Comparison of ENCODE assay signal across 8 cellular contexts in the genomic region with DNA sequence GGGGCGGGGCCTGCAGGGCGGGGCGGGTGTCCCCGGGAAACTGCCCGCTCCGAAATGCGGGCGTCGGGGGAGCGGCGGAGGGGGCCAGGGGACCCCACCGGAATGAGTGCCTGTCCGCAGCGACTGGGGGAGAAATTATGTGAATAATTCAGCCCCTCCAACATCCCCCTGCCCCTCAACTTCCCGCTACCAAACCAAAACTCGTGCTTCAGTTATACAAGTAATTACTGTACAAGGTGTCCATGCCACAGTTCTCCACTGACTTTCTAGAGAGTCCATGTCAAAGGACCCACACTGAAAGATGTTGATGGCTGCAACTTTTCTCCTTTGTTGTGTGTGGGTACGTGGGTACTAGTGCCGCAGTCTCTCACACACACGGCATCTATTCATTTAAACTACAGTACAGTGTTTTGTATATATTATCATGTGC. TPM values are rescaled to one million over a fixed set of nuclear protein-coding genes. Genes with fewer than 3 reads are reported as not detected.
DNase-seq lines count a peak whose midpoint lies in the region; ATAC-seq and TF ChIP-seq lines count a peak whose summit lies in the region.

No MANE protein-coding gene starts in this region.

- H3K27ac Mint-ChIP-seq in activated CD8-positive, alpha-beta T cell treated with anti-CD3 and anti-CD28 coated beads for 36 hours = peak overlapping the region; percentile 95

- 0% methylated on average over 15 of the region's 19 CpGs for WGBS in HUES64
- WGBS in psoas muscle, 3 donors = 0 to 2% (median 0%) methylated on average over 8 to 19 of the region's 19 CpGs

- peaks cover 30% of the 10 kb centered on the region for H3K4me1 Mint-ChIP-seq in activated CD8-positive, alpha-beta T cell treated with anti-CD3 and anti-CD28 coated beads for 36 hours (ENCODE audit: low read depth)

- peaks cover 45% of the 10 kb centered on the region for H3K4me1 ChIP-seq in HUES64 (ENCODE audit: insufficient read depth, low read length)
- H3K4me1 ChIP-seq in psoas muscle = peaks cover 25% of the 10 kb centered on the region

- H3K36me3 ChIP-seq in HUES64 (ENCODE audit: insufficient read depth, low read length) (no peaks in the 10 kb centered on the region), psoas muscle (ENCODE audit: insufficient read depth in 1 of 2, low read depth in 1 of 2) (no peaks in the 10 kb centered on the region)

- no peak for TF ChIP-seq CTCF in activated CD8-positive, alpha-beta T cell treated with anti-CD3 and anti-CD28 coated beads for 36 hours (IDR thresholded peaks at IDR 0.05)
- TF ChIP-seq CTCF in psoas muscle (IDR thresholded peaks at IDR 0.05) = no peak

- H3K27me3 ChIP-seq in HUES64 (ENCODE audit: insufficient read depth, low read length) (no peaks in the 10 kb centered on the region), psoas muscle (ENCODE audit: insufficient read depth in 3 of 3, low read length in 2 of 3) (no peaks in the 10 kb centered on the region)

- peak overlapping the region; percentile 92 for H3K4me3 Mint-ChIP-seq in activated CD8-positive, alpha-beta T cell treated with anti-CD3 and anti-CD28 coated beads for 36 hours

- H3K4me3 ChIP-seq in HUES64 (ENCODE audit: low read length) (peak overlapping the region; percentile 77), psoas muscle (peak overlapping the region; percentile 94)

- no peaks in the 10 kb centered on the region for H3K27me3 Mint-ChIP-seq in activated CD8-positive, alpha-beta T cell treated with anti-CD3 and anti-CD28 coated beads for 36 hours

- no peak overlapping the region for H3K9ac ChIP-seq in HUES64 (ENCODE audit: low read depth, low read length)

- ATAC-seq in GM19463 (IDR thresholded peaks at IDR 0.05; ENCODE audit: unreplicated experiment) = peak; percentile 1
- peak; percentile 6 for ATAC-seq in activated CD8-positive, alpha-beta T cell treated with anti-CD3 and anti-CD28 coated beads for 36 hours
- ATAC-seq in Right ventricle myocardium superior (ENCODE audit: poor library complexity) = peak; percentile 24
- ATAC-seq in psoas muscle = peak; percentile 14 to 34 (median 21)

- intact Hi-C loops in activated CD8-positive, alpha-beta T cell treated with anti-CD3 and anti-CD28 coated beads for 36 hours (cut with micrococcal nuclease) = loop anchor here (2.0 to 5.0 kb wide), 4 partner anchors 47 to 116 kb away; partner anchors contain the start of gene CFAP54
- intact Hi-C loops in Right ventricle myocardium superior (cut with DNase I) = loop anchor here (5.0 to 10.0 kb wide), 2 partner anchors 94 to 168 kb away; no protein-coding TSS in a partner anchor
- intact Hi-C loops in psoas muscle (cut with DNase I) = loop anchor here (5.0 to 10.0 kb wide), 4 partner anchors 114 to 546 kb away; partner anchors contain the start of genes LTA4H (in 1 of the 2) and SNRPF (in 1 of the 2)

- CTCF ChIA-PET in activated CD8-positive, alpha-beta T cell treated with anti-CD3 and anti-CD28 coated beads for 36 hours (lab: Charles Lee) = interaction anchor here (0.7 to 4.4 kb wide), 28 partner anchors 11 to 354 kb away, joined by 3 to 33 read pairs (median 5); no protein-coding TSS in a partner anchor

- DNase-seq in DMS53 (lab: John Stamatoyannopoulos, UW) (peak; percentile 78), Right ventricle myocardium superior (no peak), psoas muscle (no peak), SKM-1 treated with dmso at 0.1 percent for 144 hours (lab: John Stamatoyannopoulos, UW; ENCODE audit: unreplicated experiment) (no peak), activated gamma-delta T cell (lab: John Stamatoyannopoulos, UW) (no peak)
- no peak for DNase-seq in activated CD8-positive, alpha-beta T cell treated with anti-CD3 and anti-CD28 coated beads for 36 hours

- H3K9me3 ChIP-seq in HUES64 (ENCODE audit: insufficient read depth, low read depth, low read length) (no peaks in the 10 kb centered on the region), psoas muscle (no peaks in the 10 kb centered on the region)

- H3K36me3 Mint-ChIP-seq in activated CD8-positive, alpha-beta T cell treated with anti-CD3 and anti-CD28 coated beads for 36 hours (ENCODE audit: low read depth) = peaks cover 2% of the 10 kb centered on the region

- no peaks in the 10 kb centered on the region for H3K9me3 Mint-ChIP-seq in activated CD8-positive, alpha-beta T cell treated with anti-CD3 and anti-CD28 coated beads for 36 hours

- POLR2A ChIA-PET in activated CD8-positive, alpha-beta T cell treated with anti-CD3 and anti-CD28 coated beads for 36 hours (lab: Charles Lee) = interaction anchor here (0.8 to 3.8 kb wide), 27 partner anchors 11 to 852 kb away, joined by 3 to 44 read pairs (median 5); partner anchors contain the start of gene CFAP54

- no peak overlapping the region for H3K27ac ChIP-seq in HUES64 (ENCODE audit: low read depth, low read length)
- peak overlapping the region; percentile 98 for H3K27ac ChIP-seq in psoas muscle

RNA-seq across cellular contexts. Expression of gene CDK17, which starts 0.4 kb away (rescaled TPM):
- polyA plus RNA-seq in HUES64 (2013, experiment 1 of 2) = 16.2 TPM
- 16.5 TPM for polyA plus RNA-seq in HUES64 (2013, experiment 2 of 2)
- 10 to 100 TPM; 28.4 to 29.0 TPM for total RNA-seq in activated CD8-positive, alpha-beta T cell treated with anti-CD3 and anti-CD28 coated beads for 36 hours
- total RNA-seq in Right ventricle myocardium superior (15.6 TPM), psoas muscle (10 to 100 TPM; 13.3 to 21.4 (median 16.1) TPM)
- polyA plus RNA-seq in psoas muscle = 10 to 100 TPM in 1 of 3 donors, 1 to 10 TPM in 2; 7.2 to 10.2 (median 8.8) TPM
